1 cellular context compared by ENCODE assay signal in the genomic region with DNA sequence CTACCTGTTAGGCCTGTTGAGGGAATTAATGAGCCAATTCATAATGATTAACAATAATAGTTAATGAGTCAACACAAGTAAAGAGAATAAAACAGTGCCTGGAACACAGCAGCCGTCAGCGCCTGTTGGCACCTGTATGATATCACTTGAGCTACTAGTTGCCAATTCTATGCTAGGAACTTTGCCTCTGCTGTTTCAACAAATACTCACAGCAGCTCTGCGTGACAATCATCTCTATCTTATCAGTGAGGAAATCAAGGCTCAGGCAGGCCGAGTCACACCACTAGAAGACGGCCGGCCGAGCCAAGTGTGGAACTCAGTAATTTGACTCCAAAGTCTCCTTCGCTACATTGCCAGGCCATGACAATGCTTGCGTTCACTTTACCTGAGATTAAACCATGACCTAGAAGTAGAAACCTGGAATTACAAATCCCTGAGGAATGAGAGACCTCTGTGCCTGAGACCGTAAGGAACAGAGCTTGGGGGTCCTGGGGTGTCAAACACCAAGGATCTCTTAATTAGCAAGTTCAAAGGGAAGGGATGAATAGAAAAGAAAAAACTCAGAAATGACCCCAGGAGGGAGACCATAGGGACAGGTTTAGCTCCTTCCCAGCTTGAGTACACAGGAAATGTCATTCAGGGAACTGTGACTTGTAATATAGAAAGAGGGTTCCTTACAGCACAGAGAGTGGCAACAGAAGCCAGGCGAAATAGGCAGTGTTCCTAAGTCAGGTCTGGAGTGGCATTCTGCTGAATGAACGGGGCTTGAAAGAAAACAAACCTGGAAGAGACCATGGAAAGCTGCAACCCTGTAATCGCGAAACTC.
TF ChIP-seq lines count a peak whose summit lies in the region.

No MANE protein-coding gene starts in this region.

TF ChIP-seq in Ishikawa, 13 proteins besides CTCF, POLR2A, EP300 and RAD21 (continued from another document):
- TF ChIP-seq, protein P1, sequence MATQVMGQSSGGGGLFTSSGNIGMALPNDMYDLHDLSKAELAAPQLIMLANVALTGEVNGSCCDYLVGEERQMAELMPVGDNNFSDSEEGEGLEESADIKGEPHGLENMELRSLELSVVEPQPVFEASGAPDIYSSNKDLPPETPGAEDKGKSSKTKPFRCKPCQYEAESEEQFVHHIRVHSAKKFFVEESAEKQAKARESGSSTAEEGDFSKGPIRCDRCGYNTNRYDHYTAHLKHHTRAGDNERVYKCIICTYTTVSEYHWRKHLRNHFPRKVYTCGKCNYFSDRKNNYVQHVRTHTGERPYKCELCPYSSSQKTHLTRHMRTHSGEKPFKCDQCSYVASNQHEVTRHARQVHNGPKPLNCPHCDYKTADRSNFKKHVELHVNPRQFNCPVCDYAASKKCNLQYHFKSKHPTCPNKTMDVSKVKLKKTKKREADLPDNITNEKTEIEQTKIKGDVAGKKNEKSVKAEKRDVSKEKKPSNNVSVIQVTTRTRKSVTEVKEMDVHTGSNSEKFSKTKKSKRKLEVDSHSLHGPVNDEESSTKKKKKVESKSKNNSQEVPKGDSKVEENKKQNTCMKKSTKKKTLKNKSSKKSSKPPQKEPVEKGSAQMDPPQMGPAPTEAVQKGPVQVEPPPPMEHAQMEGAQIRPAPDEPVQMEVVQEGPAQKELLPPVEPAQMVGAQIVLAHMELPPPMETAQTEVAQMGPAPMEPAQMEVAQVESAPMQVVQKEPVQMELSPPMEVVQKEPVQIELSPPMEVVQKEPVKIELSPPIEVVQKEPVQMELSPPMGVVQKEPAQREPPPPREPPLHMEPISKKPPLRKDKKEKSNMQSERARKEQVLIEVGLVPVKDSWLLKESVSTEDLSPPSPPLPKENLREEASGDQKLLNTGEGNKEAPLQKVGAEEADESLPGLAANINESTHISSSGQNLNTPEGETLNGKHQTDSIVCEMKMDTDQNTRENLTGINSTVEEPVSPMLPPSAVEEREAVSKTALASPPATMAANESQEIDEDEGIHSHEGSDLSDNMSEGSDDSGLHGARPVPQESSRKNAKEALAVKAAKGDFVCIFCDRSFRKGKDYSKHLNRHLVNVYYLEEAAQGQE (IDR thresholded peaks at IDR 0.05; ENCODE audit: low read depth): no peak
- TF ChIP-seq, protein P2, sequence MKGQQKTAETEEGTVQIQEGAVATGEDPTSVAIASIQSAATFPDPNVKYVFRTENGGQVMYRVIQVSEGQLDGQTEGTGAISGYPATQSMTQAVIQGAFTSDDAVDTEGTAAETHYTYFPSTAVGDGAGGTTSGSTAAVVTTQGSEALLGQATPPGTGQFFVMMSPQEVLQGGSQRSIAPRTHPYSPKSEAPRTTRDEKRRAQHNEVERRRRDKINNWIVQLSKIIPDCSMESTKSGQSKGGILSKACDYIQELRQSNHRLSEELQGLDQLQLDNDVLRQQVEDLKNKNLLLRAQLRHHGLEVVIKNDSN (IDR thresholded peaks at IDR 0.05): no peak
- 0 out of 2 replicates have a peak, but pooled peaks have one; percentile 37 for TF ChIP-seq YY1 (IDR thresholded peaks at IDR 0.05; ENCODE audit: low read depth)
- peak; percentile 93 for TF ChIP-seq NFIC (IDR thresholded peaks at IDR 0.05)
- TF ChIP-seq ZBTB7A (IDR thresholded peaks at IDR 0.05; ENCODE audit: low read depth): no peak
